In the genomic region with DNA sequence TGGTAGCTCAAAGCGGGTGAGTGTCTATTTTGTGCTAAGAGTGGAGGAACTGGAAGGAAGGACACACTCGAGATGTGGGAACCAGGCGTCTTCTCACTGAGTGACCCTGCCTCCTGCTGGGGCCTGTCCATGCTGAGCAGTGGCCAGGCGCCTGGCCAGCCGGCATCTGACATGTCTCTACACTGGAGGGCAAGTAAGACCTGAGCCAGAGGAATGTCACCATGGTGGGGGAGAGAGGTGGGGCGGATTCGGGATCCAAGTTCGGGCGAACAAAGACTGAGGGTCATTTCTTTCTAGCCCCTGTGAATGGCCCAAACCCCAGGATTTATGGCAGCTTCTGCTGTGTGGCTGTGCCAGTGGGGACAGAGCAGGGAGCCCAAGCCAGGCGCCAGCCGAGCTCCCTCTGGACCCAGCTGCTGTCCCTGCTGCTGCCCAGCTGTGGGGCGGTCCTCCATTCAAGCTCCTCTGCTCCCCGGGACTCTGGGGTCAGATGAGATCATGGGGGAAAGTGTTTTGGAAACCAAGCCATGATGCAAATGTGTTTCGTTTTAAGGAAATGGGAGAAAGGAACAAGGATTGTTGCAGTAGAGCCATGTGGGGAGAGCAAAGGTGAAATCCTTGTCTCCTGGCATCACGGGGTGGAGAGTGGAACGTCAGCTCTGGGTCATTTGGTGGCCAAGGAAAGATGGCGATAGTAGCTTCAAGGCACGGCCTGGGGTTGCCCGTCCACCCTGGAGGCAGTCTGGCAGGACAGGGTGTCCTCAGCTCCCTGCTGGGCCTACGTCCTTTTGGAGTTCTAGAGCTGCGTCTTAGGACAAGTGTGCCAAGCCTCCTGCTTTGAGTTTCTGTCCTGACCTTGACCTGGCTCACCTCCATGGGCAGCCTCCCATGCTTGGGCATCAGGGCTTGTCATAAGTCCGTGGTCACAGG, we compare ENCODE assay signal across 1 cellular context.
TF ChIP-seq lines count a peak whose summit lies in the region.

No MANE protein-coding gene starts in this region.

TF ChIP-seq in H1, 55 proteins besides CTCF, POLR2A, EP300 and RAD21:
- no peak for TF ChIP-seq PHF8 (conservative IDR thresholded peaks at IDR 0.05; ENCODE audit: low read depth, low read length)
- no peak for TF ChIP-seq TAF1 (IDR thresholded peaks at IDR 0.05; ENCODE audit: low read depth, low read length)
- no peak for TF ChIP-seq SIX5 (IDR thresholded peaks at IDR 0.05; ENCODE audit: low read depth, low read length)
- TF ChIP-seq SIRT6 (IDR thresholded peaks at IDR 0.05; ENCODE audit: low read length), result no peak
- TF ChIP-seq CTBP2 (IDR thresholded peaks at IDR 0.05; ENCODE audit: borderline replicate concordance, insufficient read depth, insufficient read length, low read length), result no peak
- no peak for TF ChIP-seq RFX5 (IDR thresholded peaks at IDR 0.05; ENCODE audit: borderline replicate concordance, low read depth, low read length)
- no peak for TF ChIP-seq EZH2 (IDR thresholded peaks at IDR 0.05; ENCODE audit: low read depth, low read length, severe bottlenecking)
- no peak for TF ChIP-seq ASH2L (IDR thresholded peaks at IDR 0.05; ENCODE audit: low read length)
- TF ChIP-seq CEBPB (IDR thresholded peaks at IDR 0.05; ENCODE audit: low read depth, low read length), result no peak
- TF ChIP-seq RBBP5 (IDR thresholded peaks at IDR 0.05; ENCODE audit: borderline replicate concordance, low read depth, low read length), result no peak
- TF ChIP-seq GTF2F1 (IDR thresholded peaks at IDR 0.05; ENCODE audit: borderline replicate concordance, low read depth, low read length), result no peak
- no peak for TF ChIP-seq KDM1A (IDR thresholded peaks at IDR 0.05; ENCODE audit: borderline replicate concordance, low read length)
